ENCODE assay signal across 8 cellular contexts in genomic region chr10:119199231-119199992, GRCh38. TPM values are rescaled to one million over a fixed set of nuclear protein-coding genes. Genes with fewer than 3 reads are reported as not detected.
A peak's percentile ranks its signal among the peaks of the same experiment; 100 is the strongest.
DNase-seq lines count a peak whose midpoint lies in the region; ATAC-seq and FAIRE-seq lines count a peak whose summit lies in the region.

No MANE protein-coding gene starts in this region.

- peaks cover 9% of the 10 kb centered on the region for H3K4me1 Mint-ChIP-seq in T-helper 17 cell

- no peaks in the 10 kb centered on the region for H3K36me3 Mint-ChIP-seq in T-helper 17 cell (ENCODE audit: low read depth)

- no peak overlapping the region for H3K27ac Mint-ChIP-seq in T-helper 17 cell

- ATAC-seq in T-helper 17 cell, result peak; percentile 87

- H3K4me3 ChIP-seq in MG63, result no peak overlapping the region

- H3K4me3 Mint-ChIP-seq in T-helper 17 cell, result no peak overlapping the region

- H3K27me3 Mint-ChIP-seq in T-helper 17 cell, result peaks cover 7% of the 10 kb centered on the region

- DNase-seq in C1 segment of cervical spinal cord (lab: John Stamatoyannopoulos, UW) (peak in 13 of 14 donors; percentile 5 to 55 (median 32)), GM18507 (ENCODE audit: extremely low spot score, insufficient read length, low read depth) (no peak), MG63 (peak; percentile 52), T-helper 17 cell (peak in 1 of 3 donors; percentile 9), cerebellar cortex (ENCODE audit: low spot score) (peak; percentile 90), kidney glomerular epithelial cell (lab: John Stamatoyannopoulos, UW) (peak; percentile 56), KG1 (lab: John Stamatoyannopoulos, UW) (no peak)
- DNase-seq in stimulated activated CD4-positive, alpha-beta T cell treated with anti-CD3 and anti-CD28 coated beads, Interleukin-4, amount 100 ng/mL, for 1 hour, result peak; percentile 23

- no peaks in the 10 kb centered on the region for H3K27me3 ChIP-seq in MG63

- peak; percentile 55 for FAIRE-seq in GM18507 (lab: Jason Lieb, UNC)

- no peaks in the 10 kb centered on the region for H3K36me3 ChIP-seq in MG63

- H3K9me3 ChIP-seq in MG63 (no peaks in the 10 kb centered on the region), T-helper 17 cell (ENCODE audit: control insufficient read depth, low read length, poor library complexity, severe bottlenecking) (no peaks in the 10 kb centered on the region)

RNA-seq across cellular contexts. Expression of gene GRK5, which starts 8.0 kb away (rescaled TPM):
- 18.3 and 22.8 TPM in 2 replicates for total RNA-seq in MG63 (2014; rRNA removed; shearing (Covaris generic); ENCODE audit: low replicate concordance)
- total RNA-seq in T-helper 17 cell, result 10 to 100 TPM; 13.9 to 28.5 TPM

RNA-seq across cellular contexts. Expression of gene PRDX3, which starts 20.8 kb away (rescaled TPM):
- 203 and 261 TPM in 2 replicates for total RNA-seq in MG63 (2014; rRNA removed; shearing (Covaris generic); ENCODE audit: low replicate concordance)
- total RNA-seq in T-helper 17 cell, result 10 to 100 TPM; 16.4 to 17.1 TPM

RNA-seq across cellular contexts. Expression of gene SFXN4, which starts 33.9 kb away (rescaled TPM):
- total RNA-seq in MG63 (2014; rRNA removed; shearing (Covaris generic); ENCODE audit: low replicate concordance), result 24.4 and 28.6 TPM in 2 replicates
- 1 to 10 TPM; 8.3 to 9.5 TPM for total RNA-seq in T-helper 17 cell

Comparison
In these comparisons a context has a peak if more than half of its experiments do, and no peak if none do; other contexts are left out.
1. DNase-seq: peak in C1 segment of cervical spinal cord (13 of 14), MG63 (single experiment), cerebellar cortex (single experiment), kidney glomerular epithelial cell (single experiment) and stimulated activated CD4-positive, alpha-beta T cell treated with anti-CD3 and anti-CD28 coated beads, Interleukin-4, amount 100 ng/mL, for 1 hour (single experiment); none in GM18507 (single experiment) and KG1 (single experiment).
2. RNA of gene PRDX3, which starts 20.8 kb away (total RNA-seq): 203 to 261 TPM in MG63; 16.4 to 17.1 TPM in T-helper 17 cell; every median in the first group is over 10 times any median in the second.